10 cellular contexts compared by ENCODE assay signal in the genomic region with DNA sequence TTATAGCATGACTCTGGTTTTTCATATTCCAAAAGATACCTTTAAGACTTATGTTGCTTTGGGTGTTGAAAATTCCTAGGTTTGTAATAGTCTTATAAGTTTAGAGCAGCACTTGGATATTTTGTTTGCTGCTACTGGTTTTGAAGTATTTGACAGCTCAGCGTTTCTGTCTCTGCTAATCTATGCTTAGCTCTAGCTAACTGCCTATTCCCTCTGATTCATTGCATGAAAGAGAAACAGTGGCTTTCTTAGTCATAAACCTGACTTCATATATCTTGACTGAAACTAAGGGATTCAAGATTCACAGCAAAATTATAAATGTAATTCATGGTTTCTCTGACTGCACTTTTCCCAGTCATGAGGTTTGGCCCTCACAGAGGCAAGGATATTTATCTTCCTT. TPM values are rescaled to one million over a fixed set of nuclear protein-coding genes. Genes with fewer than 3 reads are reported as not detected.
DNase-seq lines count a peak whose midpoint lies in the region; FAIRE-seq and TF ChIP-seq lines count a peak whose summit lies in the region.
"Had no signal": no experiment of that assay in that cellular context is flagged by ENCODE, and none has a peak within 500 bp of the region (broad histone marks: within the 10 kb centered on the region; RNA-seq: fewer than 3 reads in every experiment).

No MANE protein-coding gene starts in this region.

- H3K79me2 ChIP-seq in KMS-11 (ENCODE audit: insufficient read depth, low read depth) (no peaks in the 10 kb centered on the region), endothelial cell of umbilical vein (ENCODE audit: control insufficient read depth, insufficient read depth, low read length) (no peaks in the 10 kb centered on the region)

- TF ChIP-seq POLR2A in endothelial cell of umbilical vein (IDR thresholded peaks at IDR 0.05; ENCODE audit: low read depth, low read length), result no peak

- no peak overlapping the region for H3K4me3 ChIP-seq in KMS-11 (IDR thresholded peaks at IDR 0.05; ENCODE audit: insufficient read depth, low read depth, low read length)
- no peak overlapping the region for H3K4me3 ChIP-seq in endothelial cell of umbilical vein (replicated peaks in 1 of 3; ENCODE audit: insufficient read depth in 1 of 3, low read depth in 1 of 3, low read length in 3 of 3)
- H3K4me3 ChIP-seq: psoas muscle had no signal

- H3K36me3 Mint-ChIP-seq in activated naive CD4-positive, alpha-beta T cell treated with anti-CD3 and anti-CD28 coated beads, Interleukin-2, amount 50 U/mL, for 24 hours, result no peaks in the 10 kb centered on the region
- no peaks in the 10 kb centered on the region for H3K36me3 Mint-ChIP-seq in type B pancreatic cell

- H3K27me3 Mint-ChIP-seq in activated naive CD4-positive, alpha-beta T cell treated with anti-CD3 and anti-CD28 coated beads, Interleukin-2, amount 50 U/mL, for 24 hours, result no peaks in the 10 kb centered on the region
- H3K27me3 Mint-ChIP-seq in type B pancreatic cell, result no peaks in the 10 kb centered on the region

- no peaks in the 10 kb centered on the region for H3K9me3 Mint-ChIP-seq in activated naive CD4-positive, alpha-beta T cell treated with anti-CD3 and anti-CD28 coated beads, Interleukin-2, amount 50 U/mL, for 24 hours
- no peaks in the 10 kb centered on the region for H3K9me3 Mint-ChIP-seq in type B pancreatic cell

- no peak for DNase-seq in activated naive CD4-positive, alpha-beta T cell treated with Interleukin-2 at 50 U/mL for 16 hours
- DNase-seq in endothelial cell of umbilical vein (ENCODE audit: low read depth, low spot score) (no peak), type B pancreatic cell (ENCODE audit: extremely low spot score, unreplicated experiment) (no peak), cerebellar nuclear complex (lab: John Stamatoyannopoulos, UW) (no peak), SK-N-DZ (ENCODE audit: low spot score) (no peak), NCI-H748 treated with DMSO at 0.1 percent for 48 hours (lab: John Stamatoyannopoulos, UW) (no peak)
- DNase-seq: psoas muscle had no signal

- no TSS peak for BruUV-seq in endothelial cell of umbilical vein (replicated peaks; lab: Mats Ljungman, UMichigan)

- no peak for FAIRE-seq in endothelial cell of umbilical vein (lab: Jason Lieb, UNC)

- H2AFZ ChIP-seq in KMS-11 (ENCODE audit: low read depth), result no peak overlapping the region
- no peak overlapping the region for H2AFZ ChIP-seq in endothelial cell of umbilical vein (ENCODE audit: low read depth, low read length)

- H3K4me3 Mint-ChIP-seq in activated naive CD4-positive, alpha-beta T cell treated with anti-CD3 and anti-CD28 coated beads, Interleukin-2, amount 50 U/mL, for 24 hours, result peak overlapping the region; percentile 30
- H3K4me3 Mint-ChIP-seq in type B pancreatic cell, result peak overlapping the region; percentile 58

- peaks cover 36% of the 10 kb centered on the region for H3K4me1 ChIP-seq in KMS-11 (ENCODE audit: low read depth, poor library complexity, severe bottlenecking)
- peaks cover 18% of the 10 kb centered on the region for H3K4me1 ChIP-seq in endothelial cell of umbilical vein (ENCODE audit: control insufficient read depth, extremely low read depth, insufficient read depth, low read length)
- H3K4me1 ChIP-seq: psoas muscle had no signal

- H4K20me1 ChIP-seq in KMS-11 (ENCODE audit: insufficient read depth) (no peaks in the 10 kb centered on the region), endothelial cell of umbilical vein (replicated peaks; ENCODE audit: control insufficient read depth, extremely low read depth, insufficient read depth, low read length) (no peaks in the 10 kb centered on the region)

- dilution Hi-C loops in endothelial cell of umbilical vein (cut with MboI; ENCODE audit: extremely low pct_ligation_motif_present, low sequenced_read_pairs), result no loop called here

- H3K9me1 ChIP-seq in endothelial cell of umbilical vein (replicated peaks; ENCODE audit: control insufficient read depth, extremely low read depth, insufficient read depth, low read length), result no peaks in the 10 kb centered on the region

- peak overlapping the region; percentile 9 for H3K4me2 ChIP-seq in KMS-11
- H3K4me2 ChIP-seq in endothelial cell of umbilical vein (ENCODE audit: insufficient read depth, low read length), result no peak overlapping the region

- H3K27me3 ChIP-seq in KMS-11 (ENCODE audit: insufficient read depth, low read depth) (no peaks in the 10 kb centered on the region), endothelial cell of umbilical vein (ENCODE audit: control insufficient read depth in 2 of 2, insufficient read depth in 2 of 2, low read length in 2 of 2) (no peaks in the 10 kb centered on the region)

- H3K27ac Mint-ChIP-seq in activated naive CD4-positive, alpha-beta T cell treated with anti-CD3 and anti-CD28 coated beads, Interleukin-2, amount 50 U/mL, for 24 hours, result peak overlapping the region; percentile 59
- peak overlapping the region; percentile 89 for H3K27ac Mint-ChIP-seq in type B pancreatic cell

- CTCF ChIA-PET in endothelial cell of umbilical vein (lab: Charles Lee), result interaction anchor here (1.0 to 7.3 kb wide), 2 partner anchors 8 to 39 kb away, joined by 3 to 48 read pairs; no protein-coding TSS in a partner anchor

- H3K9ac ChIP-seq in KMS-11 (0 out of 2 replicates have a peak overlapping the region, but pooled peaks have one; percentile 3), endothelial cell of umbilical vein (replicated peaks; ENCODE audit: extremely low read depth, insufficient read depth, low read length) (no peak overlapping the region)

- H3K36me3 ChIP-seq in KMS-11 (ENCODE audit: insufficient read depth) (no peaks in the 10 kb centered on the region), endothelial cell of umbilical vein (ENCODE audit: control insufficient read depth in 2 of 2, extremely low read depth in 1 of 2, insufficient read depth in 2 of 2, low read length in 2 of 2) (no peaks in the 10 kb centered on the region)

- no peaks in the 10 kb centered on the region for H3K9me3 ChIP-seq in endothelial cell of umbilical vein (replicated peaks; ENCODE audit: control insufficient read depth, insufficient read depth, low read length)
- H3K9me3 ChIP-seq: psoas muscle had no signal

- POLR2A ChIA-PET in endothelial cell of umbilical vein (lab: Charles Lee), result no interaction called here

- intact Hi-C loops in endothelial cell of umbilical vein (cut with micrococcal nuclease), result no loop called here

- peaks cover 57% of the 10 kb centered on the region for H3K4me1 Mint-ChIP-seq in activated naive CD4-positive, alpha-beta T cell treated with anti-CD3 and anti-CD28 coated beads, Interleukin-2, amount 50 U/mL, for 24 hours
- H3K4me1 Mint-ChIP-seq in type B pancreatic cell (ENCODE audit: unreplicated experiment), result peaks cover 12% of the 10 kb centered on the region

- H3K27ac ChIP-seq in KMS-11 (peak overlapping the region; percentile 18; the same call in 1 of the 2 replicates), endothelial cell of umbilical vein (ENCODE audit: insufficient read depth, low read depth, low read length) (no peak overlapping the region)
- H3K27ac ChIP-seq: C4-2B, psoas muscle had no signal

- TF ChIP-seq CTCF in KMS-11 (conservative IDR thresholded peaks at IDR 0.05; ENCODE audit: low read depth, low read length) (no peak), endothelial cell of umbilical vein (IDR thresholded peaks at IDR 0.05; ENCODE audit: extremely low read depth in 1 of 2, insufficient read depth in 1 of 2, low read depth in 1 of 2, low read length in 2 of 2) (no peak), type B pancreatic cell (conservative IDR thresholded peaks at IDR 0.05) (no peak)

TF ChIP-seq in endothelial cell of umbilical vein, 7 proteins besides CTCF, POLR2A, EP300 and RAD21:
- TF ChIP-seq FOS (IDR thresholded peaks at IDR 0.05; ENCODE audit: borderline replicate concordance, insufficient read depth, low read length), result peak; percentile 26
- TF ChIP-seq POLR2AphosphoS5 (IDR thresholded peaks at IDR 0.05; ENCODE audit: insufficient read depth, low read depth, low read length), result no peak

RNA-seq across cellular contexts. Expression of gene ANXA1, which starts 35.6 kb away (rescaled TPM):
- 525 and 578 TPM in 2 replicates for total RNA-seq in endothelial cell of umbilical vein
- polyA plus RNA-seq in endothelial cell of umbilical vein, result 313 and 403 TPM in 2 replicates
- 739 and 850 TPM in 2 replicates for polyA plus RNA-seq in endothelial cell of umbilical vein (2011; cell fraction: cytosol; rRNA removed)
- polyA plus RNA-seq in endothelial cell of umbilical vein (2011; cell fraction: nucleus; rRNA removed), result 853 and 889 TPM in 2 replicates
- 651 and 824 TPM in 2 replicates for polyA plus RNA-seq in endothelial cell of umbilical vein (2012)
- polyA minus RNA-seq in endothelial cell of umbilical vein, result 346 and 389 TPM in 2 replicates
- polyA minus RNA-seq in endothelial cell of umbilical vein (2011; cell fraction: cytosol; rRNA and poly(A)+ RNA removed), result 99.6 TPM
- polyA minus RNA-seq in endothelial cell of umbilical vein (2011; cell fraction: nucleus; rRNA and poly(A)+ RNA removed), result 497 and 541 TPM in 2 replicates
- total RNA-seq in type B pancreatic cell (ENCODE audit: low replicate concordance), result 923 and 5,513 TPM in 2 replicates
- not detected in 2 replicates for polyA plus RNA-seq in SK-N-DZ (2014; cell fraction: cytosol; rRNA removed)
- polyA plus RNA-seq in SK-N-DZ (2014; cell fraction: nucleus; rRNA removed), result not detected in 2 replicates
